Comparison of ENCODE assay signal across 12 cellular contexts in genomic region chrX:119541188-119541587, GRCh38. TPM values are rescaled to one million over a fixed set of nuclear protein-coding genes. Genes with fewer than 3 reads are reported as not detected.
DNase-seq lines count a peak whose midpoint lies in the region; ATAC-seq, FAIRE-seq and TF ChIP-seq lines count a peak whose summit lies in the region.
"Had no signal": no experiment of that assay in that cellular context is flagged by ENCODE, and none has a peak within 500 bp of the region (broad histone marks: within the 10 kb centered on the region; RNA-seq: fewer than 3 reads in every experiment).

No MANE protein-coding gene starts in this region.

- no peaks in the 10 kb centered on the region for H3K36me3 ChIP-seq in endothelial cell of umbilical vein (ENCODE audit: control insufficient read depth in 2 of 2, extremely low read depth in 1 of 2, insufficient read depth in 2 of 2, low read length in 2 of 2)
- H3K36me3 ChIP-seq in gastroesophageal sphincter = peaks cover 0 to 44% of the 10 kb centered on the region in 2 donors
- H3K36me3 ChIP-seq in gastrocnemius medialis = peaks cover 0 to 6% of the 10 kb centered on the region in 2 donors

- peak overlapping the region; percentile 82 for H3K27ac ChIP-seq in endothelial cell of umbilical vein (ENCODE audit: insufficient read depth, low read depth, low read length)
- no peak overlapping the region for H3K27ac ChIP-seq in gastroesophageal sphincter
- H3K27ac ChIP-seq in gastrocnemius medialis = no peak overlapping the region

- H2AFZ ChIP-seq in endothelial cell of umbilical vein (ENCODE audit: low read depth, low read length) = no peak overlapping the region

- H3K4me2 ChIP-seq in endothelial cell of umbilical vein (ENCODE audit: insufficient read depth, low read length) = peak overlapping the region; percentile 53

- H3K27me3 ChIP-seq in endothelial cell of umbilical vein (ENCODE audit: control insufficient read depth in 2 of 2, insufficient read depth in 2 of 2, low read length in 2 of 2) = no peaks in the 10 kb centered on the region
- H3K27me3 ChIP-seq in gastroesophageal sphincter = no peaks in the 10 kb centered on the region
- H3K27me3 ChIP-seq in gastrocnemius medialis = no peaks in the 10 kb centered on the region

- WGBS in gastroesophageal sphincter (ENCODE audit: low coverage in 1 of 2), 2 donors = 74% methylated on average over 4 of the region's 4 CpGs; no CpG with 5 or more reads in 1 of the 2 donors

- ATAC-seq in gastroesophageal sphincter = no peak
- no peak for ATAC-seq in gastrocnemius medialis
- no peak for ATAC-seq in HG03159 (IDR thresholded peaks at IDR 0.05; ENCODE audit: unreplicated experiment)

- TF ChIP-seq CTCF in endothelial cell of umbilical vein (IDR thresholded peaks at IDR 0.05; ENCODE audit: extremely low read depth in 1 of 2, insufficient read depth in 1 of 2, low read depth in 1 of 2, low read length in 2 of 2) (no peak), gastroesophageal sphincter (IDR thresholded peaks at IDR 0.05) (no peak), gastrocnemius medialis (IDR thresholded peaks at IDR 0.05 in 4 of 5, conservative IDR thresholded peaks at IDR 0.05 in 1 of 5) (no peak)

- peak; percentile 88 for FAIRE-seq in endothelial cell of umbilical vein (lab: Jason Lieb, UNC)

- peaks cover 10% of the 10 kb centered on the region for H3K4me1 ChIP-seq in endothelial cell of umbilical vein (ENCODE audit: control insufficient read depth, extremely low read depth, insufficient read depth, low read length)
- H3K4me1 ChIP-seq in gastroesophageal sphincter = no peaks in the 10 kb centered on the region
- H3K4me1 ChIP-seq in gastrocnemius medialis = no peaks in the 10 kb centered on the region

- BruUV-seq in endothelial cell of umbilical vein (replicated peaks; lab: Mats Ljungman, UMichigan) = no TSS peak

- H3K4me3 ChIP-seq in endothelial cell of umbilical vein (replicated peaks in 1 of 3; ENCODE audit: insufficient read depth in 1 of 3, low read depth in 1 of 3, low read length in 3 of 3) = no peak overlapping the region
- H3K4me3 ChIP-seq in gastroesophageal sphincter = no peak overlapping the region
- no peak overlapping the region for H3K4me3 ChIP-seq in gastrocnemius medialis

- no peaks in the 10 kb centered on the region for H3K79me2 ChIP-seq in endothelial cell of umbilical vein (ENCODE audit: control insufficient read depth, insufficient read depth, low read length)

- H3K9me1 ChIP-seq in endothelial cell of umbilical vein (replicated peaks; ENCODE audit: control insufficient read depth, extremely low read depth, insufficient read depth, low read length) = no peaks in the 10 kb centered on the region

- no peaks in the 10 kb centered on the region for H4K20me1 ChIP-seq in endothelial cell of umbilical vein (replicated peaks; ENCODE audit: control insufficient read depth, extremely low read depth, insufficient read depth, low read length)

- no peaks in the 10 kb centered on the region for H3K9me3 ChIP-seq in endothelial cell of umbilical vein (replicated peaks; ENCODE audit: control insufficient read depth, insufficient read depth, low read length)
- no peaks in the 10 kb centered on the region for H3K9me3 ChIP-seq in gastroesophageal sphincter
- no peaks in the 10 kb centered on the region for H3K9me3 ChIP-seq in gastrocnemius medialis

- in situ Hi-C loops in gastrocnemius medialis (cut with MboI; ENCODE audit: low sequenced_read_pairs in 4 of 4) = no loop called here

- no peak overlapping the region for H3K9ac ChIP-seq in endothelial cell of umbilical vein (replicated peaks; ENCODE audit: extremely low read depth, insufficient read depth, low read length)

- no peak for TF ChIP-seq EP300 in gastroesophageal sphincter (IDR thresholded peaks at IDR 0.05)

- dilution Hi-C loops in endothelial cell of umbilical vein (cut with MboI; ENCODE audit: extremely low pct_ligation_motif_present, low sequenced_read_pairs) = no loop called here

- CTCF ChIA-PET in endothelial cell of umbilical vein (lab: Charles Lee) = no interaction called here

- POLR2A ChIA-PET in endothelial cell of umbilical vein (lab: Charles Lee) = no interaction called here

- intact Hi-C loops in endothelial cell of umbilical vein (cut with micrococcal nuclease) = loop anchor here (2.0 kb wide), 1 partner anchor 34 kb away; the partner anchor contains the start of gene UBE2A
- intact Hi-C loops in gastrocnemius medialis (cut with DNase I; ENCODE audit: low total_unique reads) = no loop called here

- DNase-seq in Daoy (ENCODE audit: low read depth) = peak; percentile 42
- peak; percentile 67 for DNase-seq in NCI-H226
- DNase-seq in endothelial cell of umbilical vein (ENCODE audit: low read depth, low spot score) = peak; percentile 69
- peak; percentile 30 for DNase-seq in non-pigmented ciliary epithelial cell (ENCODE audit: low read depth)
- no peak for DNase-seq in gastrocnemius medialis
- DNase-seq in activated gamma-delta T cell treated with Interleukin-2 at 50 U/mL for 16 hours = no peak
- DNase-seq: anterior cingulate cortex, NCI-H69, retina, T-helper 2 cell had no signal

- TF ChIP-seq POLR2A in endothelial cell of umbilical vein (IDR thresholded peaks at IDR 0.05; ENCODE audit: low read depth, low read length) = no peak
- TF ChIP-seq POLR2A in gastroesophageal sphincter (IDR thresholded peaks at IDR 0.05) = no peak
- TF ChIP-seq POLR2A in gastrocnemius medialis (IDR thresholded peaks at IDR 0.05) = no peak

TF ChIP-seq in endothelial cell of umbilical vein, 7 proteins besides CTCF, POLR2A, EP300 and RAD21:
- TF ChIP-seq JUN (IDR thresholded peaks at IDR 0.05; ENCODE audit: borderline replicate concordance, insufficient read depth, insufficient read length, low read depth) (peak; percentile 72), POLR2AphosphoS5 (IDR thresholded peaks at IDR 0.05; ENCODE audit: insufficient read depth, low read depth, low read length) (peak; percentile 45), FOS (IDR thresholded peaks at IDR 0.05; ENCODE audit: borderline replicate concordance, insufficient read depth, low read length) (peak; percentile 68), GATA2 (IDR thresholded peaks at IDR 0.05; ENCODE audit: insufficient read depth, insufficient read length, low read depth, low read length) (no peak)
- TF ChIP-seq, protein P1, sequence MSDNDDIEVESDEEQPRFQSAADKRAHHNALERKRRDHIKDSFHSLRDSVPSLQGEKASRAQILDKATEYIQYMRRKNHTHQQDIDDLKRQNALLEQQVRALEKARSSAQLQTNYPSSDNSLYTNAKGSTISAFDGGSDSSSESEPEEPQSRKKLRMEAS (IDR thresholded peaks at IDR 0.05; ENCODE audit: insufficient read depth, insufficient read length) = no peak
TF ChIP-seq in endothelial cell of umbilical vein: peak in this region for 3.

RNA-seq across cellular contexts. Expression of gene STEEP1, which starts 24.0 kb away (rescaled TPM):
- 59.4 and 87.3 TPM in 2 replicates for total RNA-seq in Daoy (2014; rRNA removed; shearing (Covaris generic))
- total RNA-seq in endothelial cell of umbilical vein (21.0 and 23.1 TPM in 2 replicates), gastroesophageal sphincter (10 to 100 TPM; 20.2 to 26.0 (median 22.5) TPM), gastrocnemius medialis (10 to 100 TPM; 15.3 to 38.0 (median 17.3) TPM)
- 8.6 and 12.1 TPM in 2 replicates for polyA plus RNA-seq in endothelial cell of umbilical vein
- 14.9 and 16.0 TPM in 2 replicates for polyA plus RNA-seq in endothelial cell of umbilical vein (2011; cell fraction: cytosol; rRNA removed)
- polyA plus RNA-seq in endothelial cell of umbilical vein (2011; cell fraction: nucleus; rRNA removed) = 16.7 and 24.6 TPM in 2 replicates
- polyA plus RNA-seq in endothelial cell of umbilical vein (2012) = 23.9 and 31.4 TPM in 2 replicates
- 20.6 and 24.5 TPM in 2 replicates for polyA minus RNA-seq in endothelial cell of umbilical vein
- polyA minus RNA-seq in endothelial cell of umbilical vein (2011; cell fraction: cytosol; rRNA and poly(A)+ RNA removed) = 17.3 TPM
- 8.2 and 13.0 TPM in 2 replicates for polyA minus RNA-seq in endothelial cell of umbilical vein (2011; cell fraction: nucleus; rRNA and poly(A)+ RNA removed)

RNA-seq across cellular contexts. Expression of gene UBE2A, which starts 33.2 kb away (rescaled TPM):
- total RNA-seq in Daoy (2014; rRNA removed; shearing (Covaris generic)) = 16.6 and 17.6 TPM in 2 replicates
- total RNA-seq in endothelial cell of umbilical vein (66.1 and 66.9 TPM in 2 replicates), gastroesophageal sphincter (10 to 100 TPM; 32.2 to 39.7 (median 35.9) TPM), gastrocnemius medialis (10 to 100 TPM; 28.1 to 41.7 (median 35.9) TPM)
- polyA plus RNA-seq in endothelial cell of umbilical vein = 32.9 and 40.7 TPM in 2 replicates
- polyA plus RNA-seq in endothelial cell of umbilical vein (2011; cell fraction: cytosol; rRNA removed) = 43.1 and 49.3 TPM in 2 replicates
- polyA plus RNA-seq in endothelial cell of umbilical vein (2011; cell fraction: nucleus; rRNA removed) = 49.4 and 56.9 TPM in 2 replicates
- 75.5 and 88.4 TPM in 2 replicates for polyA plus RNA-seq in endothelial cell of umbilical vein (2012)
- polyA minus RNA-seq in endothelial cell of umbilical vein = 19.1 and 22.4 TPM in 2 replicates
- 48.7 TPM for polyA minus RNA-seq in endothelial cell of umbilical vein (2011; cell fraction: cytosol; rRNA and poly(A)+ RNA removed)
- polyA minus RNA-seq in endothelial cell of umbilical vein (2011; cell fraction: nucleus; rRNA and poly(A)+ RNA removed) = 20.1 and 26.3 TPM in 2 replicates

Comparison
In these comparisons a context has a peak if more than half of its experiments do, and no peak if none do; other contexts are left out.
1. DNase-seq: peak in Daoy (single experiment), NCI-H226 (single experiment), endothelial cell of umbilical vein (single experiment) and non-pigmented ciliary epithelial cell (single experiment); none in gastrocnemius medialis (0 of 2) and activated gamma-delta T cell treated with Interleukin-2 at 50 U/mL for 16 hours (single experiment).